In genomic region chr2:174233771-174234275, GRCh38 we compare ENCODE assay signal across 21 cellular contexts.
"Had no signal": no experiment of that assay in that cellular context is flagged by ENCODE, and none has a peak within 500 bp of the region (broad histone marks: within the 10 kb centered on the region; RNA-seq: fewer than 3 reads in every experiment).

No MANE protein-coding gene starts in this region.

- H3K9me3 ChIP-seq: esophagus muscularis mucosa, left lung, thoracic aorta had no signal

- H3K27ac ChIP-seq: coronary artery, esophagus muscularis mucosa, hepatocyte, left lung, thoracic aorta, WERI-Rb-1 had no signal

- H3K27me3 ChIP-seq: esophagus muscularis mucosa, hepatocyte, left lung had no signal

- FAIRE-seq: frontal cortex, TTC549 had no signal

- ATAC-seq: activated naive CD4-positive, alpha-beta T cell treated with anti-CD3 and anti-CD28 coated beads, Interleukin-2, amount 50 U/mL, for 72 hours; left lung; naive thymus-derived CD4-positive, alpha-beta T cell had no signal

- H3K4me1 ChIP-seq: esophagus muscularis mucosa, left lung had no signal

- H3K4me3 ChIP-seq: coronary artery, esophagus muscularis mucosa, hepatocyte, left lung, lung, thoracic aorta had no signal

- H3K27me3 Mint-ChIP-seq: naive thymus-derived CD4-positive, alpha-beta T cell; type B pancreatic cell had no signal

- H3K9me3 Mint-ChIP-seq: activated naive CD4-positive, alpha-beta T cell treated with anti-CD3 and anti-CD28 coated beads, Interleukin-2, amount 50 U/mL, for 72 hours; immature natural killer cell; naive thymus-derived CD4-positive, alpha-beta T cell; neural crest cell; type B pancreatic cell had no signal

- DNase-seq: activated CD4-positive, alpha-beta T cell treated with anti-CD3 and anti-CD28 coated beads, Interleukin-2, amount 50 U/mL, for 48 hours; activated CD4-positive, CD25-positive, alpha-beta regulatory T cell treated with anti-CD3 and anti-CD28 coated beads, Interleukin-2, amount 50 U/mL, for 72 hours; cerebellar nuclear complex; glutamatergic neuron; immature natural killer cell; left lung; naive thymus-derived CD4-positive, alpha-beta T cell; retina; stimulated activated CD4-positive, alpha-beta T cell treated with anti-CD3 and anti-CD28 coated beads, Interleukin-4, amount 100 ng/mL, for 1 hour; stimulated activated naive CD4-positive, alpha-beta T cell treated with Interleukin-2 at 50 U/mL for 16 hours; WERI-Rb-1 had no signal

- H3K27ac Mint-ChIP-seq: activated naive CD4-positive, alpha-beta T cell treated with anti-CD3 and anti-CD28 coated beads, Interleukin-2, amount 50 U/mL, for 72 hours; type B pancreatic cell had no signal

- H3K4me3 Mint-ChIP-seq: immature natural killer cell; naive thymus-derived CD4-positive, alpha-beta T cell; neural crest cell; type B pancreatic cell had no signal

- H3K36me3 Mint-ChIP-seq: immature natural killer cell had no signal

- H3K36me3 ChIP-seq: thoracic aorta had no signal
